16 cellular contexts compared by ENCODE assay signal in genomic region chr7:151299940-151300665, GRCh38. TPM values are rescaled to one million over a fixed set of nuclear protein-coding genes. Genes with fewer than 3 reads are reported as not detected.
A peak's percentile ranks its signal among the peaks of the same experiment; 100 is the strongest.
DNase-seq lines count a peak whose midpoint lies in the region; ATAC-seq, FAIRE-seq and TF ChIP-seq lines count a peak whose summit lies in the region.
"Had no signal": no experiment of that assay in that cellular context is flagged by ENCODE, and none has a peak within 500 bp of the region (broad histone marks: within the 10 kb centered on the region; RNA-seq: fewer than 3 reads in every experiment).

No MANE protein-coding gene starts in this region.

- FAIRE-seq in A549 (lab: Jason Lieb, UNC) = no peak
- FAIRE-seq: A204.1, GM12892 had no signal

- CTCF ChIA-PET in A549 (lab: Yijun Ruan, JAX) (interaction anchor here (1.1 to 4.0 kb wide), 4 partner anchors 9 to 56 kb away, joined by 4 to 21 read pairs (median 6); no protein-coding TSS in a partner anchor), HEK293 (lab: Yijun Ruan, JAX) (interaction anchor here (0.6 kb wide), 1 partner anchor 151 kb away, joined by 3 read pairs; no protein-coding TSS in a partner anchor)

- peaks cover 15% of the 10 kb centered on the region for H3K9me3 Mint-ChIP-seq in endodermal cell

- TF ChIP-seq POLR2A in A549 (IDR thresholded peaks at IDR 0.05; ENCODE audit: low read length) (0 out of 2 replicates have a peak, but pooled peaks have one; percentile 3), GM18505 (IDR thresholded peaks at IDR 0.05; ENCODE audit: borderline replicate concordance, extremely low read depth, insufficient read depth, insufficient read length) (no peak)

- no peak for TF ChIP-seq EP300 in A549 (IDR thresholded peaks at IDR 0.05)

- no peak overlapping the region for H3K9ac ChIP-seq in endodermal cell (ENCODE audit: extremely low read depth, low read length, poor library complexity, severe bottlenecking)

- no peak overlapping the region for H3K4me2 ChIP-seq in A549

- H3K36me3 Mint-ChIP-seq in endodermal cell (ENCODE audit: low read depth) = no peaks in the 10 kb centered on the region
- H3K36me3 Mint-ChIP-seq: CD8-positive, alpha-beta T cell had no signal

- H3K4me1 Mint-ChIP-seq in endodermal cell = peaks cover 5% of the 10 kb centered on the region

- 33% methylated on average over 7 of the region's 7 CpGs for WGBS in A549 (ENCODE audit: missing lambda C conversion rate)
- 86 to 94% methylated on average over 3 to 7 of the region's 7 CpGs for WGBS in endodermal cell (ENCODE audit: insufficient coverage in 1 of 2, insufficient read length in 1 of 2), 2 experiments

- no peak for TF ChIP-seq CTCF in A549 (IDR thresholded peaks at IDR 0.05)
- no peak for TF ChIP-seq CTCF in HEK293 (tag by site-specific recombination; IDR thresholded peaks at IDR 0.05)
- no peak for TF ChIP-seq CTCF in endodermal cell (conservative IDR thresholded peaks at IDR 0.05)

- H3K4me1 ChIP-seq in A549 (no peaks in the 10 kb centered on the region), HEK293 (ENCODE audit: control insufficient read depth, insufficient read depth, low read length) (no peaks in the 10 kb centered on the region), endodermal cell (ENCODE audit: control insufficient read depth, insufficient read depth, low read length) (no peaks in the 10 kb centered on the region)
- H3K4me1 ChIP-seq: BE2C, Caco-2 had no signal

- peaks cover 10% of the 10 kb centered on the region for H3K27me3 ChIP-seq in endodermal cell (ENCODE audit: control insufficient read depth, insufficient read depth, low read length, poor library complexity, severe bottlenecking)

- H3K4me3 ChIP-seq in A549 = no peak overlapping the region
- H3K4me3 ChIP-seq in HEK293 (ENCODE audit: low read depth, low read length) = no peak overlapping the region
- no peak overlapping the region for H3K4me3 ChIP-seq in endodermal cell (ENCODE audit: low read length)

- H3K27ac ChIP-seq in A549 = no peak overlapping the region
- H3K27ac ChIP-seq in HEK293 (ENCODE audit: extremely low read depth, low read depth, low read length) = no peak overlapping the region
- no peak overlapping the region for H3K27ac ChIP-seq in endodermal cell (ENCODE audit: low read depth, low read length)
- H3K27ac ChIP-seq: C4-2B had no signal

- DNase-seq in A549 (ENCODE audit: low read depth in 1 of 2, low spot score in 1 of 2) (no peak), endodermal cell (peak; percentile 31), posterior vena cava (ENCODE audit: low spot score) (peak; percentile 67), NCI-H1417 treated with DMSO at 0.1 percent for 48 hours (lab: John Stamatoyannopoulos, UW) (no peak), kidney tubule cell (ENCODE audit: low spot score) (no peak)
- DNase-seq: BE2C; Caco-2; CD8-positive, alpha-beta T cell; DND-41; GDM1 had no signal

- intact Hi-C loops in posterior vena cava (cut with DNase I) = loop anchor here (5.0 to 10.0 kb wide), 3 partner anchors 55 to 178 kb away; partner anchors contain the start of gene SMARCD3 (in 1 of the 2)

- H3K27ac Mint-ChIP-seq in endodermal cell = no peak overlapping the region
- H3K27ac Mint-ChIP-seq: CD8-positive, alpha-beta T cell had no signal

- POLR2A ChIA-PET in A549 (lab: Yijun Ruan, JAX) (no interaction called here), HEK293 (lab: Yijun Ruan, JAX) (no interaction called here)

- H3K9me3 ChIP-seq in A549 (peaks cover 10% of the 10 kb centered on the region; the same call in 2 of the 3 replicates), HEK293 (ENCODE audit: control insufficient read depth, insufficient read depth, low read depth, low read length) (no peaks in the 10 kb centered on the region), endodermal cell (ENCODE audit: control insufficient read depth, low read length) (peaks cover 12% of the 10 kb centered on the region)
- H3K9me3 ChIP-seq: Caco-2 had no signal

- H3K36me3 ChIP-seq in HEK293 (ENCODE audit: control insufficient read depth in 2 of 2, insufficient read depth in 1 of 2, low read length in 2 of 2) (no peaks in the 10 kb centered on the region), endodermal cell (ENCODE audit: control insufficient read depth, insufficient read depth, low read length) (no peaks in the 10 kb centered on the region)
- H3K36me3 ChIP-seq: BE2C had no signal

- no peak overlapping the region for H3K4me3 Mint-ChIP-seq in endodermal cell
- H3K4me3 Mint-ChIP-seq: CD8-positive, alpha-beta T cell had no signal

- H3K27me3 Mint-ChIP-seq in endodermal cell (ENCODE audit: insufficient read depth) = peaks cover 50% of the 10 kb centered on the region

- no peak for TF ChIP-seq RAD21 in A549 (conservative IDR thresholded peaks at IDR 0.05 in 1 of 2, IDR thresholded peaks at IDR 0.05 in 1 of 2)

- ATAC-seq in A549 (no peak), GM18505 (IDR thresholded peaks at IDR 0.05; ENCODE audit: unreplicated experiment) (no peak)
- ATAC-seq: CD8-positive, alpha-beta T cell; HCT116 had no signal

TF ChIP-seq in A549, 52 proteins besides CTCF, POLR2A, EP300 and RAD21:
- TF ChIP-seq KDM5A (IDR thresholded peaks at IDR 0.05) = no peak
- no peak for TF ChIP-seq CHD4 (IDR thresholded peaks at IDR 0.05; ENCODE audit: borderline replicate concordance)
- no peak for TF ChIP-seq FOXS1 (CRISPR knock-in tag; IDR thresholded peaks at IDR 0.05)
- no peak for TF ChIP-seq MAFK (IDR thresholded peaks at IDR 0.05; ENCODE audit: partially characterized antibody)

TF ChIP-seq in HEK293, 187 proteins besides CTCF, POLR2A, EP300 and RAD21:
- peak; percentile 63 for TF ChIP-seq GLIS1 (tag by site-specific recombination; IDR thresholded peaks at IDR 0.05)
- no peak for TF ChIP-seq ZNF239 (tag by site-specific recombination; IDR thresholded peaks at IDR 0.05)
- TF ChIP-seq ZNF501 (tag by site-specific recombination; IDR thresholded peaks at IDR 0.05) = no peak
- no peak for TF ChIP-seq ZNF366 (tag by site-specific recombination; conservative IDR thresholded peaks at IDR 0.05)
- TF ChIP-seq RBAK (tag by site-specific recombination; IDR thresholded peaks at IDR 0.05) = no peak
- TF ChIP-seq ZNF654 (tag by site-specific recombination; IDR thresholded peaks at IDR 0.05; ENCODE audit: low read depth) = no peak
- TF ChIP-seq ZNF202 (tag by site-specific recombination; IDR thresholded peaks at IDR 0.05; ENCODE audit: borderline replicate concordance) = no peak
- 0 out of 2 replicates have a peak, but pooled peaks have one; percentile 31 for TF ChIP-seq ZNF48 (tag by site-specific recombination; IDR thresholded peaks at IDR 0.05)
- no peak for TF ChIP-seq ZNF19 (tag by site-specific recombination; IDR thresholded peaks at IDR 0.05; ENCODE audit: low read depth)
- no peak for TF ChIP-seq ZNF549 (tag by site-specific recombination; IDR thresholded peaks at IDR 0.05)
- TF ChIP-seq BCL11A (tag by site-specific recombination; IDR thresholded peaks at IDR 0.05; ENCODE audit: low read depth) = no peak
- TF ChIP-seq ZNF629 (tag by site-specific recombination; IDR thresholded peaks at IDR 0.05) = no peak
- TF ChIP-seq GLI4 (tag by site-specific recombination; IDR thresholded peaks at IDR 0.05) = no peak
- TF ChIP-seq ZNF175 (tag by site-specific recombination; IDR thresholded peaks at IDR 0.05) = no peak
- no peak for TF ChIP-seq ZNF426 (tag by site-specific recombination; IDR thresholded peaks at IDR 0.05)
- TF ChIP-seq ZBTB26 (tag by site-specific recombination; optimal IDR thresholded peaks at IDR 0.05) = peak; percentile 26
- no peak for TF ChIP-seq SP2 (tag by site-specific recombination; IDR thresholded peaks at IDR 0.05)
- TF ChIP-seq TRIM28 (IDR thresholded peaks at IDR 0.05; ENCODE audit: borderline replicate concordance, low read length) = no peak
- no peak for TF ChIP-seq ZNF555 (tag by site-specific recombination; conservative IDR thresholded peaks at IDR 0.05)

RNA-seq across cellular contexts. Expression of gene NUB1, which starts 41.5 kb away (rescaled TPM):
- polyA plus RNA-seq in A549 (2011; rRNA removed) (65.6 and 105 TPM in 2 replicates), A549 (2017; fragmentation: RNase III; extraction: RNeasy Plus Mini Kit Qiagen cat#74134 plus additional on column Dnase treatment) (42.5 to 45.1 TPM (median 45.0 TPM) in 3 replicates)
- polyA plus RNA-seq in A549 (2012; cell fraction: cytosol; rRNA removed) = 26.2 and 28.3 TPM in 2 replicates
- polyA plus RNA-seq in A549 (2012; cell fraction: nucleus; rRNA removed) = 34.2 and 37.4 TPM in 2 replicates
- polyA minus RNA-seq in A549 (2011; rRNA and poly(A)+ RNA removed) = 32.4 and 36.7 TPM in 2 replicates
- total RNA-seq in endodermal cell (10 to 100 TPM; 50.2 to 64.7 TPM), posterior vena cava (10 to 100 TPM; 33.0 to 37.9 TPM)
- 49.7 TPM for polyA plus RNA-seq in endodermal cell (2013, experiment 1 of 2)
- 48.8 TPM for polyA plus RNA-seq in endodermal cell (2013, experiment 2 of 2)

RNA-seq across cellular contexts. Expression of gene SMARCD3, which starts 51.6 kb away (rescaled TPM):
- polyA plus RNA-seq in A549 (2011; rRNA removed) (12.5 and 14.5 TPM in 2 replicates), A549 (2017; fragmentation: RNase III; extraction: RNeasy Plus Mini Kit Qiagen cat#74134 plus additional on column Dnase treatment) (10.6 to 11.9 TPM (median 11.6 TPM) in 3 replicates)
- 10.9 and 14.3 TPM in 2 replicates for polyA plus RNA-seq in A549 (2012; cell fraction: cytosol; rRNA removed)
- 48.7 and 61.4 TPM in 2 replicates for polyA plus RNA-seq in A549 (2012; cell fraction: nucleus; rRNA removed)
- 13.0 and 15.2 TPM in 2 replicates for polyA minus RNA-seq in A549 (2011; rRNA and poly(A)+ RNA removed)
- total RNA-seq in endodermal cell (10 to 100 TPM; 40.0 to 43.5 TPM), posterior vena cava (10 to 100 TPM; 45.8 to 68.4 TPM)
- 46.1 TPM for polyA plus RNA-seq in endodermal cell (2013, experiment 1 of 2)
- polyA plus RNA-seq in endodermal cell (2013, experiment 2 of 2) = 41.7 TPM

Comparison
In these comparisons a context has a peak if more than half of its experiments do, and no peak if none do; other contexts are left out.
1. DNase-seq: peak in endodermal cell (single experiment) and posterior vena cava (single experiment); none in A549 (0 of 2), NCI-H1417 treated with DMSO at 0.1 percent for 48 hours (single experiment) and kidney tubule cell (single experiment).